ENCODE assay signal across 27 cellular contexts in genomic region chr9:72467766-72468738, GRCh38. TPM values are rescaled to one million over a fixed set of nuclear protein-coding genes. Genes with fewer than 3 reads are reported as not detected.
A peak's percentile ranks its signal among the peaks of the same experiment; 100 is the strongest.
DNase-seq lines count a peak whose midpoint lies in the region; ATAC-seq and TF ChIP-seq lines count a peak whose summit lies in the region.
"Had no signal": no experiment of that assay in that cellular context is flagged by ENCODE, and none has a peak within 500 bp of the region (broad histone marks: within the 10 kb centered on the region; RNA-seq: fewer than 3 reads in every experiment).

No MANE protein-coding gene starts in this region.

- H3K9me3 ChIP-seq in SK-N-SH = no peaks in the 10 kb centered on the region
- H3K9me3 ChIP-seq: adrenal gland, esophagus squamous epithelium, left lung, tibial nerve had no signal

- H2AFZ ChIP-seq in SK-N-SH (ENCODE audit: low read depth) = peak overlapping the region; percentile 26; the same call in 1 of the 2 replicates

- no peak overlapping the region for H3K9ac ChIP-seq in SK-N-SH

- POLR2A ChIA-PET in SK-N-SH (lab: Yijun Ruan, JAX) = no interaction called here

- DNase-seq in SK-N-SH (no peak), choroid plexus epithelial cell (ENCODE audit: low read depth) (peak; percentile 77), retinal pigment epithelial cell (ENCODE audit: low read depth) (peak; percentile 50), hepatic stellate cell (ENCODE audit: low spot score) (no peak)
- no peak for DNase-seq in activated naive CD4-positive, alpha-beta T cell treated with anti-CD3 and anti-CD28 coated beads, Interleukin-2, amount 50 U/mL, for 16 hours
- DNase-seq: 8988T; activated CD4-positive, alpha-beta T cell treated with anti-CD3 and anti-CD28 coated beads for 48 hours; activated naive CD4-positive, alpha-beta T cell treated with Interleukin-2 at 50 U/mL for 16 hours; activated T-cell treated with anti-CD3 and anti-CD28 coated beads, Interleukin-2, amount 50 U/mL, for 48 hours; adrenal gland; endodermal cell; esophagus squamous epithelium; HFFc6; left lung; NCI-H1105; NCI-H1930; NCI-H2227 treated with DMSO at 0.1 percent for 48 hours; stimulated activated CD4-positive, alpha-beta T cell treated with anti-CD3 and anti-CD28 coated beads, Interleukin-1b, Interleukin-23, amount 100 ng/mL, for 48 hours; stimulated activated CD8-positive, alpha-beta memory T cell treated with anti-CD3 and anti-CD28 coated beads, Interleukin-4, amount 100 ng/mL, for 48 hours; T-helper 2 cell had no signal

- no peak overlapping the region for H3K27ac Mint-ChIP-seq in activated T-helper 17 cell treated with anti-CD3 and anti-CD28 coated beads, Interleukin-2, amount 50 U/mL, for 72 hours
- H3K27ac Mint-ChIP-seq: CD4-positive, CD25-positive, alpha-beta regulatory T cell; endodermal cell; HFFc6; natural killer cell treated with Interleukin-12 subunit alpha and Interleukin-12 subunit beta and Interleukin-15 and Interleukin-18, amount 100 ng/mL, for 72 hours had no signal

- no peaks in the 10 kb centered on the region for H3K9me2 ChIP-seq in SK-N-SH

- ATAC-seq in SK-N-SH treated with all-trans-retinoic acid at 6 μM for 48 hours (no peak), HG02623 (IDR thresholded peaks at IDR 0.05; ENCODE audit: unreplicated experiment) (no peak)
- ATAC-seq in activated T-helper 17 cell treated with anti-CD3 and anti-CD28 coated beads, Interleukin-2, amount 50 U/mL, for 72 hours (replicated peaks) = peak; percentile 54
- ATAC-seq: natural killer cell treated with Interleukin-12 subunit alpha and Interleukin-12 subunit beta and Interleukin-15 and Interleukin-18, amount 100 ng/mL, for 72 hours had no signal

- CTCF ChIA-PET in SK-N-SH (lab: Yijun Ruan, JAX) = no interaction called here

- no peaks in the 10 kb centered on the region for H3K27me3 Mint-ChIP-seq in activated T-helper 17 cell treated with anti-CD3 and anti-CD28 coated beads, Interleukin-2, amount 50 U/mL, for 72 hours
- H3K27me3 Mint-ChIP-seq: CD4-positive, CD25-positive, alpha-beta regulatory T cell had no signal

- H3K4me1 Mint-ChIP-seq in activated T-helper 17 cell treated with anti-CD3 and anti-CD28 coated beads, Interleukin-2, amount 50 U/mL, for 72 hours = peaks cover 9% of the 10 kb centered on the region

- H3K9me3 Mint-ChIP-seq in activated T-helper 17 cell treated with anti-CD3 and anti-CD28 coated beads, Interleukin-2, amount 50 U/mL, for 72 hours = no peaks in the 10 kb centered on the region
- H3K9me3 Mint-ChIP-seq: endodermal cell; HFFc6; natural killer cell treated with Interleukin-12 subunit alpha and Interleukin-12 subunit beta and Interleukin-15 and Interleukin-18, amount 100 ng/mL, for 72 hours had no signal

- H3K79me2 ChIP-seq in SK-N-SH (ENCODE audit: insufficient read depth) = no peaks in the 10 kb centered on the region

- H3K4me1 ChIP-seq in SK-N-SH (ENCODE audit: control insufficient read depth in 1 of 2, insufficient read depth in 2 of 2, low read depth in 1 of 2, low read length in 1 of 2) = no peaks in the 10 kb centered on the region
- H3K4me1 ChIP-seq: adrenal gland had no signal

- TF ChIP-seq EP300 in SK-N-SH (IDR thresholded peaks at IDR 0.05; ENCODE audit: borderline replicate concordance in 1 of 2, low read depth in 1 of 2, low read length in 1 of 2) = no peak

- no peak overlapping the region for H3K27ac ChIP-seq in SK-N-SH (ENCODE audit: low read depth in 2 of 2, low read length in 1 of 2)
- H3K27ac ChIP-seq: adrenal gland, cardiac muscle cell, left lung, tibial nerve had no signal

- H3K36me3 ChIP-seq in SK-N-SH (replicated peaks in 1 of 2; ENCODE audit: control insufficient read depth in 1 of 2, insufficient read depth in 2 of 2, low read length in 1 of 2) = no peaks in the 10 kb centered on the region
- H3K36me3 ChIP-seq: adrenal gland, cardiac muscle cell, esophagus squamous epithelium, left lung, tibial nerve had no signal

- H3K4me2 ChIP-seq in SK-N-SH = no peak overlapping the region

- no peak overlapping the region for H3K4me3 ChIP-seq in SK-N-SH (ENCODE audit: low read depth in 2 of 2, low read length in 1 of 2)
- H3K4me3 ChIP-seq in choroid plexus epithelial cell (ENCODE audit: low read depth, low read length) = no peak overlapping the region
- no peak overlapping the region for H3K4me3 ChIP-seq in retinal pigment epithelial cell (ENCODE audit: low read length)
- H3K4me3 ChIP-seq: adrenal gland, cardiac muscle cell, esophagus squamous epithelium, left lung, tibial nerve had no signal

- H3K27me3 ChIP-seq in SK-N-SH (ENCODE audit: insufficient read depth) = no peaks in the 10 kb centered on the region
- H3K27me3 ChIP-seq: adrenal gland, cardiac muscle cell, esophagus squamous epithelium, left lung, tibial nerve had no signal

- no peak for TF ChIP-seq CTCF in SK-N-SH (IDR thresholded peaks at IDR 0.05)
- no peak for TF ChIP-seq CTCF in choroid plexus epithelial cell (conservative IDR thresholded peaks at IDR 0.05; ENCODE audit: low read depth, low read length)
- no peak for TF ChIP-seq CTCF in retinal pigment epithelial cell (conservative IDR thresholded peaks at IDR 0.05; ENCODE audit: low read depth, low read length)

- H3K36me3 Mint-ChIP-seq in activated T-helper 17 cell treated with anti-CD3 and anti-CD28 coated beads, Interleukin-2, amount 50 U/mL, for 72 hours (ENCODE audit: low read depth) = no peaks in the 10 kb centered on the region
- H3K36me3 Mint-ChIP-seq: CD4-positive, CD25-positive, alpha-beta regulatory T cell; natural killer cell treated with Interleukin-12 subunit alpha and Interleukin-12 subunit beta and Interleukin-15 and Interleukin-18, amount 100 ng/mL, for 72 hours had no signal

- 30% methylated on average over 8 of the region's 8 CpGs for WGBS in SK-N-SH (ENCODE audit: low lambda C conversion rate)

- no peaks in the 10 kb centered on the region for H3F3A ChIP-seq in SK-N-SH (replicated peaks; ENCODE audit: insufficient read depth)

- H4K20me1 ChIP-seq in SK-N-SH (ENCODE audit: insufficient read depth) = no peaks in the 10 kb centered on the region

- no peak for TF ChIP-seq RAD21 in SK-N-SH (IDR thresholded peaks at IDR 0.05; ENCODE audit: low read length)

- H3K4me3 Mint-ChIP-seq in activated T-helper 17 cell treated with anti-CD3 and anti-CD28 coated beads, Interleukin-2, amount 50 U/mL, for 72 hours = no peak overlapping the region
- H3K4me3 Mint-ChIP-seq: CD4-positive, CD25-positive, alpha-beta regulatory T cell; endodermal cell; HFFc6; natural killer cell treated with Interleukin-12 subunit alpha and Interleukin-12 subunit beta and Interleukin-15 and Interleukin-18, amount 100 ng/mL, for 72 hours had no signal

TF ChIP-seq in SK-N-SH, 30 proteins besides CTCF, POLR2A, EP300 and RAD21:
- TF ChIP-seq MXI1 (IDR thresholded peaks at IDR 0.05; ENCODE audit: low read depth, low read length) (no peak), SMC3 (IDR thresholded peaks at IDR 0.05; ENCODE audit: low read depth, low read length) (no peak), GATA2 (CRISPR knock-in tag; IDR thresholded peaks at IDR 0.05) (no peak), MEF2A (IDR thresholded peaks at IDR 0.05; ENCODE audit: borderline replicate concordance, low read depth) (no peak)

TF ChIP-seq in SK-N-SH treated with all-trans-retinoic acid at 6 μM for 48 hours, 23 proteins besides CTCF, POLR2A, EP300 and RAD21 (continues in another document):
- TF ChIP-seq POU6F1 (CRISPR knock-in tag; IDR thresholded peaks at IDR 0.05; ENCODE audit: borderline replicate concordance, low read depth) = no peak
- no peak for TF ChIP-seq TCF4 (CRISPR knock-in tag; IDR thresholded peaks at IDR 0.05; ENCODE audit: borderline replicate concordance)
- no peak for TF ChIP-seq PPARA (CRISPR knock-in tag; IDR thresholded peaks at IDR 0.05; ENCODE audit: borderline replicate concordance)
- TF ChIP-seq ISL1 (CRISPR knock-in tag; IDR thresholded peaks at IDR 0.05) = no peak
- no peak for TF ChIP-seq ZFP3 (CRISPR knock-in tag; IDR thresholded peaks at IDR 0.05)
- no peak for TF ChIP-seq ZFP30 (CRISPR knock-in tag; IDR thresholded peaks at IDR 0.05)
- no peak for TF ChIP-seq ZNF565 (CRISPR knock-in tag; conservative IDR thresholded peaks at IDR 0.05; ENCODE audit: low read depth)
- TF ChIP-seq ZNF8 (CRISPR knock-in tag; IDR thresholded peaks at IDR 0.05) = no peak
- no peak for TF ChIP-seq CREB5 (CRISPR knock-in tag; IDR thresholded peaks at IDR 0.05; ENCODE audit: low read depth)

RNA-seq across cellular contexts. Expression of gene TMC1, which starts 53.4 kb away (rescaled TPM):
- polyA plus RNA-seq in SK-N-SH (2012; rRNA removed) = 0.10 TPM in 1 of 2 replicates, not detected in the other
- 0.06 and 0.10 TPM in 2 replicates for polyA plus RNA-seq in SK-N-SH (2012; cell fraction: cytosol; rRNA removed)
- polyA plus RNA-seq in SK-N-SH (2012; cell fraction: nucleus; rRNA removed) = 0.07 and 0.20 TPM in 2 replicates
- total RNA-seq in activated T-helper 17 cell treated with anti-CD3 and anti-CD28 coated beads, Interleukin-2, amount 50 U/mL, for 72 hours = under 1 TPM; 0.32 to 0.41 TPM
- total RNA-seq: cardiac muscle cell; CD4-positive, CD25-positive, alpha-beta regulatory T cell; natural killer cell treated with Interleukin-12 subunit alpha and Interleukin-12 subunit beta and Interleukin-15 and Interleukin-18, amount 100 ng/mL, for 72 hours had no signal
- polyA plus RNA-seq: adrenal gland; cardiac muscle cell; CD4-positive, CD25-positive, alpha-beta regulatory T cell had no signal

Comparison
In these comparisons a context has a peak if more than half of its experiments do, and no peak if none do; other contexts are left out.
1. DNase-seq: peak in choroid plexus epithelial cell (single experiment) and retinal pigment epithelial cell (single experiment); none in SK-N-SH (single experiment), hepatic stellate cell (single experiment) and activated naive CD4-positive, alpha-beta T cell treated with anti-CD3 and anti-CD28 coated beads, Interleukin-2, amount 50 U/mL, for 16 hours (single experiment).